In genomic region chr19:1254530-1255185, GRCh38 we compare ENCODE assay signal across 1 cellular context.
TF ChIP-seq lines count a peak whose summit lies in the region.

No MANE protein-coding gene starts in this region.

TF ChIP-seq in HEK293, 187 proteins besides CTCF, POLR2A, EP300 and RAD21 (continued from another document):
- no peak for TF ChIP-seq ZNF645 (tag by site-specific recombination; IDR thresholded peaks at IDR 0.05)
- no peak for TF ChIP-seq ZNF529 (tag by site-specific recombination; IDR thresholded peaks at IDR 0.05; ENCODE audit: insufficient replicate concordance)
